21 cellular contexts compared by ENCODE assay signal in genomic region chr7:82163586-82163985, GRCh38.
"Had no signal": no experiment of that assay in that cellular context is flagged by ENCODE, and none has a peak within 500 bp of the region (broad histone marks: within the 10 kb centered on the region; RNA-seq: fewer than 3 reads in every experiment).

No MANE protein-coding gene starts in this region.

- H3K4me1 ChIP-seq: colonic mucosa, left lung, spleen, upper lobe of left lung had no signal

- H3K9me3 ChIP-seq: colonic mucosa, left lung, thoracic aorta, upper lobe of left lung had no signal

- ATAC-seq: activated CD4-positive, CD25-positive, alpha-beta regulatory T cell treated with anti-CD3 and anti-CD28 coated beads, Interleukin-2, amount 50 U/mL, for 24 hours; activated CD8-positive, alpha-beta T cell treated with anti-CD3 and anti-CD28 coated beads, Interleukin-2, amount 10 ng/mL, durations not matched to agents 7 days and 5 days; activated T-cell treated with anti-CD3 and anti-CD28 coated beads, Interleukin-2, amount 50 U/mL, for 4 hours; left lung; stimulated activated memory B cell treated with anti-CD40 and anti-IgM and Interleukin-4, amounts not matched to agents 10 μg/mL and 1 μg/mL and 100 μg/mL, for 72 hours had no signal

- H3K36me3 ChIP-seq: brain microvascular endothelial cell, colonic mucosa, left lung, spleen, thoracic aorta, upper lobe of left lung had no signal

- H3K27me3 Mint-ChIP-seq: activated CD4-positive, alpha-beta T cell treated with anti-CD3 and anti-CD28 coated beads, Interleukin-2, amount 10 ng/mL, durations not matched to agents 7 days and 5 days; stimulated activated memory B cell treated with anti-CD40 and anti-IgM and Interleukin-4, amounts not matched to agents 10 μg/mL and 1 μg/mL and 100 μg/mL, for 72 hours had no signal

- H3K9me3 Mint-ChIP-seq: activated CD4-positive, alpha-beta T cell treated with anti-CD3 and anti-CD28 coated beads, Interleukin-2, amount 10 ng/mL, durations not matched to agents 7 days and 5 days had no signal

- H3K27me3 ChIP-seq: brain microvascular endothelial cell, colonic mucosa, left lung, spleen, upper lobe of left lung had no signal

- H3K27ac ChIP-seq: brain microvascular endothelial cell, colonic mucosa, left lung, spleen, thoracic aorta, upper lobe of left lung had no signal

- DNase-seq: activated CD4-positive, alpha-beta T cell treated with anti-CD3 and anti-CD28 coated beads, Interleukin-2, amount 10 ng/mL, durations not matched to agents 7 days and 5 days; activated CD8-positive, alpha-beta T cell treated with anti-CD3 and anti-CD28 coated beads, Interleukin-2, amount 10 ng/mL, durations not matched to agents 7 days and 5 days; activated effector memory CD4-positive, alpha-beta T cell treated with anti-CD3 and anti-CD28 coated beads, Interleukin-2, amount 50 U/mL, for 16 hours; activated naive CD4-positive, alpha-beta T cell treated with anti-CD3 and anti-CD28 coated beads, Interleukin-2, amount 50 U/mL, for 16 hours; activated T-cell treated with anti-CD3 and anti-CD28 coated beads, Interleukin-2, amount 50 U/mL, for 4 hours; aorta; brain microvascular endothelial cell; central memory CD4-positive, alpha-beta T cell; colonic mucosa; foreskin melanocyte; head of caudate nucleus; left lung; occipital lobe; posterior cingulate gyrus; retina; spleen; stimulated activated CD4-positive, alpha-beta T cell treated with anti-CD3 and anti-CD28 coated beads, Interleukin-4, amount 100 ng/mL, for 4 hours; upper lobe of left lung had no signal

- H3K27ac Mint-ChIP-seq: activated CD4-positive, alpha-beta T cell treated with anti-CD3 and anti-CD28 coated beads, Interleukin-2, amount 10 ng/mL, durations not matched to agents 7 days and 5 days; activated CD8-positive, alpha-beta T cell treated with anti-CD3 and anti-CD28 coated beads, Interleukin-2, amount 10 ng/mL, durations not matched to agents 7 days and 5 days; stimulated activated memory B cell treated with anti-CD40 and anti-IgM and Interleukin-4, amounts not matched to agents 10 μg/mL and 1 μg/mL and 100 μg/mL, for 72 hours had no signal

- H3K36me3 Mint-ChIP-seq: stimulated activated memory B cell treated with anti-CD40 and anti-IgM and Interleukin-4, amounts not matched to agents 10 μg/mL and 1 μg/mL and 100 μg/mL, for 72 hours had no signal

- H3K4me3 Mint-ChIP-seq: activated CD4-positive, alpha-beta T cell treated with anti-CD3 and anti-CD28 coated beads, Interleukin-2, amount 10 ng/mL, durations not matched to agents 7 days and 5 days; activated CD8-positive, alpha-beta T cell treated with anti-CD3 and anti-CD28 coated beads, Interleukin-2, amount 10 ng/mL, durations not matched to agents 7 days and 5 days; activated T-cell treated with anti-CD3 and anti-CD28 coated beads, Interleukin-2, amount 50 U/mL, for 4 hours; stimulated activated memory B cell treated with anti-CD40 and anti-IgM and Interleukin-4, amounts not matched to agents 10 μg/mL and 1 μg/mL and 100 μg/mL, for 72 hours had no signal

- H3K4me1 Mint-ChIP-seq: activated CD4-positive, alpha-beta T cell treated with anti-CD3 and anti-CD28 coated beads, Interleukin-2, amount 10 ng/mL, durations not matched to agents 7 days and 5 days; stimulated activated memory B cell treated with anti-CD40 and anti-IgM and Interleukin-4, amounts not matched to agents 10 μg/mL and 1 μg/mL and 100 μg/mL, for 72 hours had no signal

- H3K4me3 ChIP-seq: colonic mucosa, left lung, spleen, thoracic aorta, upper lobe of left lung had no signal
